ENCODE assay signal across 1 cellular context in the genomic region with DNA sequence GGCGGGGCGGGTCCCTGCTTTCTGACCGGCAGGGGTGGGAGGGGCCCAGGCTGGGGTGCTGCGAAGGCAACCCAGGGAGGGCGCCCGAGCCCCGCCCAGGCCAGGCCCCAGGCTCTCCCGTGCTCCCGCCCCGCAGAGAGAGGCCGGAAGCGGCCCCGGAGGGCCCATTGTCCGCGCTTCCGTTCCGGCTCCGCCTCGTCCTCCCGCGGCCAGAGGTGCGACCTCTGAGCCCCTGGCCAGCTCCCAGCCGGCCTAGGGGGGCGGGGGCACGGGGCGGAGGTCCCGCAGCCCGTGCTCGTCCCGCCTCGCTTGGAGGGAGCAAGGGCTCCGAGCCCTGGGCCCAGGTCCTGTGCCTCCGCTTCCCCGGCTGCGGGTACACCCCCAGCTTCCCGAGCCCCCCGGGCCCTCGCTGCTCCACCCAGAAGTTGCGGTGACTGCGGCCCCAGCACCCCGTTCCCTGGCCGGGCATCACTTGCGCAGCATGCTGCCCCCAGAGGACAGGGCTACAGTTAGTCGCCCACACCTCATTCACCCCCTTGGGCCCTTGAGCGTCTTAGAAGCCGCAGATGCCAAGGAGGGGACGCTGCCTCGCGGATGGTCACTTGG.
A peak's percentile ranks its signal among the peaks of the same experiment; 100 is the strongest.
TF ChIP-seq lines count a peak whose summit lies in the region.

No MANE protein-coding gene starts in this region.

TF ChIP-seq in HepG2, 621 proteins besides CTCF, POLR2A, EP300 and RAD21 (continued from another document and continues in another):
- TF ChIP-seq, protein P1, sequence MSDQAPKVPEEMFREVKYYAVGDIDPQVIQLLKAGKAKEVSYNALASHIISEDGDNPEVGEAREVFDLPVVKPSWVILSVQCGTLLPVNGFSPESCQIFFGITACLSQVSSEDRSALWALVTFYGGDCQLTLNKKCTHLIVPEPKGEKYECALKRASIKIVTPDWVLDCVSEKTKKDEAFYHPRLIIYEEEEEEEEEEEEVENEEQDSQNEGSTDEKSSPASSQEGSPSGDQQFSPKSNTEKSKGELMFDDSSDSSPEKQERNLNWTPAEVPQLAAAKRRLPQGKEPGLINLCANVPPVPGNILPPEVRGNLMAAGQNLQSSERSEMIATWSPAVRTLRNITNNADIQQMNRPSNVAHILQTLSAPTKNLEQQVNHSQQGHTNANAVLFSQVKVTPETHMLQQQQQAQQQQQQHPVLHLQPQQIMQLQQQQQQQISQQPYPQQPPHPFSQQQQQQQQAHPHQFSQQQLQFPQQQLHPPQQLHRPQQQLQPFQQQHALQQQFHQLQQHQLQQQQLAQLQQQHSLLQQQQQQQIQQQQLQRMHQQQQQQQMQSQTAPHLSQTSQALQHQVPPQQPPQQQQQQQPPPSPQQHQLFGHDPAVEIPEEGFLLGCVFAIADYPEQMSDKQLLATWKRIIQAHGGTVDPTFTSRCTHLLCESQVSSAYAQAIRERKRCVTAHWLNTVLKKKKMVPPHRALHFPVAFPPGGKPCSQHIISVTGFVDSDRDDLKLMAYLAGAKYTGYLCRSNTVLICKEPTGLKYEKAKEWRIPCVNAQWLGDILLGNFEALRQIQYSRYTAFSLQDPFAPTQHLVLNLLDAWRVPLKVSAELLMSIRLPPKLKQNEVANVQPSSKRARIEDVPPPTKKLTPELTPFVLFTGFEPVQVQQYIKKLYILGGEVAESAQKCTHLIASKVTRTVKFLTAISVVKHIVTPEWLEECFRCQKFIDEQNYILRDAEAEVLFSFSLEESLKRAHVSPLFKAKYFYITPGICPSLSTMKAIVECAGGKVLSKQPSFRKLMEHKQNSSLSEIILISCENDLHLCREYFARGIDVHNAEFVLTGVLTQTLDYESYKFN (CRISPR knock-in tag; conservative IDR thresholded peaks at IDR 0.05): peak; percentile 88
- TF ChIP-seq ATF3 (CRISPR knock-in tag; IDR thresholded peaks at IDR 0.05): peak; percentile 37; the same call in 1 of the 2 replicates
- TF ChIP-seq E2F2 (CRISPR knock-in tag; IDR thresholded peaks at IDR 0.05; ENCODE audit: borderline replicate concordance): no peak
- no peak for TF ChIP-seq ZNF30 (CRISPR knock-in tag; IDR thresholded peaks at IDR 0.05)
- no peak for TF ChIP-seq MTA3 (CRISPR knock-in tag; IDR thresholded peaks at IDR 0.05)
- TF ChIP-seq NFYC (CRISPR knock-in tag; IDR thresholded peaks at IDR 0.05): 0 out of 2 replicates have a peak, but pooled peaks have one; percentile 4
- TF ChIP-seq, protein P2, sequence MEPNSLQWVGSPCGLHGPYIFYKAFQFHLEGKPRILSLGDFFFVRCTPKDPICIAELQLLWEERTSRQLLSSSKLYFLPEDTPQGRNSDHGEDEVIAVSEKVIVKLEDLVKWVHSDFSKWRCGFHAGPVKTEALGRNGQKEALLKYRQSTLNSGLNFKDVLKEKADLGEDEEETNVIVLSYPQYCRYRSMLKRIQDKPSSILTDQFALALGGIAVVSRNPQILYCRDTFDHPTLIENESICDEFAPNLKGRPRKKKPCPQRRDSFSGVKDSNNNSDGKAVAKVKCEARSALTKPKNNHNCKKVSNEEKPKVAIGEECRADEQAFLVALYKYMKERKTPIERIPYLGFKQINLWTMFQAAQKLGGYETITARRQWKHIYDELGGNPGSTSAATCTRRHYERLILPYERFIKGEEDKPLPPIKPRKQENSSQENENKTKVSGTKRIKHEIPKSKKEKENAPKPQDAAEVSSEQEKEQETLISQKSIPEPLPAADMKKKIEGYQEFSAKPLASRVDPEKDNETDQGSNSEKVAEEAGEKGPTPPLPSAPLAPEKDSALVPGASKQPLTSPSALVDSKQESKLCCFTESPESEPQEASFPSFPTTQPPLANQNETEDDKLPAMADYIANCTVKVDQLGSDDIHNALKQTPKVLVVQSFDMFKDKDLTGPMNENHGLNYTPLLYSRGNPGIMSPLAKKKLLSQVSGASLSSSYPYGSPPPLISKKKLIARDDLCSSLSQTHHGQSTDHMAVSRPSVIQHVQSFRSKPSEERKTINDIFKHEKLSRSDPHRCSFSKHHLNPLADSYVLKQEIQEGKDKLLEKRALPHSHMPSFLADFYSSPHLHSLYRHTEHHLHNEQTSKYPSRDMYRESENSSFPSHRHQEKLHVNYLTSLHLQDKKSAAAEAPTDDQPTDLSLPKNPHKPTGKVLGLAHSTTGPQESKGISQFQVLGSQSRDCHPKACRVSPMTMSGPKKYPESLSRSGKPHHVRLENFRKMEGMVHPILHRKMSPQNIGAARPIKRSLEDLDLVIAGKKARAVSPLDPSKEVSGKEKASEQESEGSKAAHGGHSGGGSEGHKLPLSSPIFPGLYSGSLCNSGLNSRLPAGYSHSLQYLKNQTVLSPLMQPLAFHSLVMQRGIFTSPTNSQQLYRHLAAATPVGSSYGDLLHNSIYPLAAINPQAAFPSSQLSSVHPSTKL (CRISPR knock-in tag; IDR thresholded peaks at IDR 0.05): peak; percentile 75; the same call in 1 of the 2 replicates
- TF ChIP-seq, protein P3, sequence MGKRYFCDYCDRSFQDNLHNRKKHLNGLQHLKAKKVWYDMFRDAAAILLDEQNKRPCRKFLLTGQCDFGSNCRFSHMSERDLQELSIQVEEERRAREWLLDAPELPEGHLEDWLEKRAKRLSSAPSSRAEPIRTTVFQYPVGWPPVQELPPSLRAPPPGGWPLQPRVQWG (CRISPR knock-in tag; IDR thresholded peaks at IDR 0.05; ENCODE audit: borderline replicate concordance, low read depth): no peak
- no peak for TF ChIP-seq ADNP (CRISPR knock-in tag; IDR thresholded peaks at IDR 0.05)
- TF ChIP-seq ZFP62 (CRISPR knock-in tag; IDR thresholded peaks at IDR 0.05): no peak
- 0 out of 2 replicates have a peak, but pooled peaks have one; percentile 69 for TF ChIP-seq IRX3 (CRISPR knock-in tag; IDR thresholded peaks at IDR 0.05; ENCODE audit: borderline replicate concordance, low read depth)
- peak; percentile 40 for TF ChIP-seq ZNF543 (CRISPR knock-in tag; IDR thresholded peaks at IDR 0.05)
- TF ChIP-seq ZBTB38 (CRISPR knock-in tag; IDR thresholded peaks at IDR 0.05): no peak; the same call in 1 of the 2 replicates
- no peak for TF ChIP-seq EHMT2 (IDR thresholded peaks at IDR 0.05; ENCODE audit: borderline replicate concordance, low read depth, low read length)
- TF ChIP-seq ZBTB10 (CRISPR knock-in tag; IDR thresholded peaks at IDR 0.05; ENCODE audit: borderline replicate concordance): peak; percentile 45; the same call in 1 of the 2 replicates
- TF ChIP-seq ZNF251 (CRISPR knock-in tag; IDR thresholded peaks at IDR 0.05): no peak
- no peak for TF ChIP-seq TRAFD1 (CRISPR knock-in tag; IDR thresholded peaks at IDR 0.05; ENCODE audit: borderline replicate concordance)
- TF ChIP-seq POLR2AphosphoS2 (IDR thresholded peaks at IDR 0.05; ENCODE audit: low read depth, low read length): no peak
- no peak for TF ChIP-seq PAF1 (CRISPR knock-in tag; IDR thresholded peaks at IDR 0.05)
- no peak for TF ChIP-seq GMEB1 (CRISPR knock-in tag; IDR thresholded peaks at IDR 0.05; ENCODE audit: borderline replicate concordance)
- peak; percentile 86 for TF ChIP-seq HDAC2 (CRISPR knock-in tag; IDR thresholded peaks at IDR 0.05)
- TF ChIP-seq YY1 (IDR thresholded peaks at IDR 0.05; ENCODE audit: insufficient read depth, insufficient replicate concordance, low read depth, low read length): peak; percentile 68
- TF ChIP-seq ELF1 (CRISPR knock-in tag; IDR thresholded peaks at IDR 0.05): peak; percentile 75; the same call in 1 of the 2 replicates
- TF ChIP-seq ZNF382 (CRISPR knock-in tag; IDR thresholded peaks at IDR 0.05; ENCODE audit: borderline replicate concordance): no peak
- no peak for TF ChIP-seq PRPF4 (IDR thresholded peaks at IDR 0.05; ENCODE audit: low read depth, low read length, poor library complexity, severe bottlenecking)
- 0 out of 2 replicates have a peak, but pooled peaks have one; percentile 15 for TF ChIP-seq PCBP1 (IDR thresholded peaks at IDR 0.05; ENCODE audit: borderline replicate concordance, low read depth, low read length)
- no peak for TF ChIP-seq CEBPZ (IDR thresholded peaks at IDR 0.05; ENCODE audit: low read length)
- 0 out of 2 replicates have a peak, but pooled peaks have one; percentile 41 for TF ChIP-seq ZNF629 (CRISPR knock-in tag; conservative IDR thresholded peaks at IDR 0.05)
- no peak for TF ChIP-seq ZNF740 (CRISPR knock-in tag; IDR thresholded peaks at IDR 0.05)
- TF ChIP-seq, protein P4, sequence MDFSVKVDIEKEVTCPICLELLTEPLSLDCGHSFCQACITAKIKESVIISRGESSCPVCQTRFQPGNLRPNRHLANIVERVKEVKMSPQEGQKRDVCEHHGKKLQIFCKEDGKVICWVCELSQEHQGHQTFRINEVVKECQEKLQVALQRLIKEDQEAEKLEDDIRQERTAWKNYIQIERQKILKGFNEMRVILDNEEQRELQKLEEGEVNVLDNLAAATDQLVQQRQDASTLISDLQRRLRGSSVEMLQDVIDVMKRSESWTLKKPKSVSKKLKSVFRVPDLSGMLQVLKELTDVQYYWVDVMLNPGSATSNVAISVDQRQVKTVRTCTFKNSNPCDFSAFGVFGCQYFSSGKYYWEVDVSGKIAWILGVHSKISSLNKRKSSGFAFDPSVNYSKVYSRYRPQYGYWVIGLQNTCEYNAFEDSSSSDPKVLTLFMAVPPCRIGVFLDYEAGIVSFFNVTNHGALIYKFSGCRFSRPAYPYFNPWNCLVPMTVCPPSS (IDR thresholded peaks at IDR 0.05): no peak
- TF ChIP-seq ZBTB7A (CRISPR knock-in tag; IDR thresholded peaks at IDR 0.05): no peak; the same call in 1 of the 2 replicates
